Comparison of ENCODE assay signal across 2 cellular contexts in the genomic region with DNA sequence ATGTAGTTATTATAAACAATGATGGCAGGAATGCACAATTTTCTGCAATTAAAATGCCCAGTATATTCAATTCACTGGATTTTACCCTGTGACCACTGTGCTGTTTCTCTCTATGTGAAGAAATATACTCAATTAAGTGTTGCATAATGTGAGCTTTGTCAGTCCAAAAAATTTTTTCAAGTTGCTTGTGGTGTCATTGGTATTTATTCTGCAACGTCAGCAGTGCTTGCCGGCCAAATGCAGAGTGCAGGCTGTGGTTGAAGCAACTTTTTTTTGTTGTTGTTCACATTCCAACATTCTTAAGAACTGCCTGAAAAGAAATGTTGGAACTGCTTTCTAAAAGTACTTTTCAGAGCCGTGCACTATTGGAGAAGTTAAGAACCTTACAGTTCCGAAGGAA.
TF ChIP-seq lines count a peak whose summit lies in the region.

No MANE protein-coding gene starts in this region.

TF ChIP-seq in SK-N-SH treated with all-trans-retinoic acid at 6 μM for 48 hours, 23 proteins besides CTCF, POLR2A, EP300 and RAD21 (continued from another document):
- no peak for TF ChIP-seq ARNTL (CRISPR knock-in tag; IDR thresholded peaks at IDR 0.05; ENCODE audit: borderline replicate concordance, low read depth)

TF ChIP-seq in SK-N-SH, 30 proteins besides CTCF, POLR2A, EP300 and RAD21 (continued from another document):
- TF ChIP-seq, protein P1, sequence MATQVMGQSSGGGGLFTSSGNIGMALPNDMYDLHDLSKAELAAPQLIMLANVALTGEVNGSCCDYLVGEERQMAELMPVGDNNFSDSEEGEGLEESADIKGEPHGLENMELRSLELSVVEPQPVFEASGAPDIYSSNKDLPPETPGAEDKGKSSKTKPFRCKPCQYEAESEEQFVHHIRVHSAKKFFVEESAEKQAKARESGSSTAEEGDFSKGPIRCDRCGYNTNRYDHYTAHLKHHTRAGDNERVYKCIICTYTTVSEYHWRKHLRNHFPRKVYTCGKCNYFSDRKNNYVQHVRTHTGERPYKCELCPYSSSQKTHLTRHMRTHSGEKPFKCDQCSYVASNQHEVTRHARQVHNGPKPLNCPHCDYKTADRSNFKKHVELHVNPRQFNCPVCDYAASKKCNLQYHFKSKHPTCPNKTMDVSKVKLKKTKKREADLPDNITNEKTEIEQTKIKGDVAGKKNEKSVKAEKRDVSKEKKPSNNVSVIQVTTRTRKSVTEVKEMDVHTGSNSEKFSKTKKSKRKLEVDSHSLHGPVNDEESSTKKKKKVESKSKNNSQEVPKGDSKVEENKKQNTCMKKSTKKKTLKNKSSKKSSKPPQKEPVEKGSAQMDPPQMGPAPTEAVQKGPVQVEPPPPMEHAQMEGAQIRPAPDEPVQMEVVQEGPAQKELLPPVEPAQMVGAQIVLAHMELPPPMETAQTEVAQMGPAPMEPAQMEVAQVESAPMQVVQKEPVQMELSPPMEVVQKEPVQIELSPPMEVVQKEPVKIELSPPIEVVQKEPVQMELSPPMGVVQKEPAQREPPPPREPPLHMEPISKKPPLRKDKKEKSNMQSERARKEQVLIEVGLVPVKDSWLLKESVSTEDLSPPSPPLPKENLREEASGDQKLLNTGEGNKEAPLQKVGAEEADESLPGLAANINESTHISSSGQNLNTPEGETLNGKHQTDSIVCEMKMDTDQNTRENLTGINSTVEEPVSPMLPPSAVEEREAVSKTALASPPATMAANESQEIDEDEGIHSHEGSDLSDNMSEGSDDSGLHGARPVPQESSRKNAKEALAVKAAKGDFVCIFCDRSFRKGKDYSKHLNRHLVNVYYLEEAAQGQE (IDR thresholded peaks at IDR 0.05; ENCODE audit: low read depth, low read length): no peak
- TF ChIP-seq JUND (IDR thresholded peaks at IDR 0.05): no peak
- no peak for TF ChIP-seq NRF1 (IDR thresholded peaks at IDR 0.05; ENCODE audit: low read depth, low read length)
TF ChIP-seq in SK-N-SH: peak in this region for 0.
